In the genomic region with DNA sequence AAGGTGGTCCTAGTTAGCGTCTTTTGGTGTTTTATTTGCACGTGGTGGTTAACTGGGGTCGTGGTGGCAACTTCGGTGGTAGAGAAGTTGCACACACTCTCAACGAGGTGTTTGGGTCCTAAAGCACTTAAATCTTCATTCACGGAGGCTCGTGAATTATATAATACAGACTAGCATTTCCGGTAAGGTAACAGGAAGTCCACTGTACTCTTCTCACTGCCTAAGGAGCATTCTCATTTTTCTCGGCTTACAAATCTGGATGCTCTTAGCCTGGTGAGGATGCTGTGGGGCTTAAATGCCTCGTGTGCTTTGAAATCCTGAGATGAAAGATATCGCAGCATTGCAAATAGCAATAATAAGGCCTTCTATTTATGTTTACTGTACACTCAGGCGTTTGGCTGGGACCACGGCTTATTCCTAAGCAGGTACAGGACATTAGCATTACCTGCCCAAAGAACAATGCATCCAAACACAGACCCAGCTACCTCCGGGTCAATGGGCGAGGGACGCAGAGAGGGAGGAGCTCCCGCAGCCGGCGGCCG, we compare ENCODE assay signal across 1 cellular context.
TF ChIP-seq lines count a peak whose summit lies in the region.

No MANE protein-coding gene starts in this region.

TF ChIP-seq in HepG2, 621 proteins besides CTCF, POLR2A, EP300 and RAD21 (continued from another document and continues in another):
- TF ChIP-seq SOX5 (CRISPR knock-in tag; IDR thresholded peaks at IDR 0.05; ENCODE audit: borderline replicate concordance) (0 out of 2 replicates have a peak, but pooled peaks have one; percentile 6), ZNF224 (CRISPR knock-in tag; IDR thresholded peaks at IDR 0.05) (0 out of 2 replicates have a peak, but pooled peaks have one; percentile 26), GATAD2A (CRISPR knock-in tag; IDR thresholded peaks at IDR 0.05) (peak; percentile 33; the same call in 1 of the 2 replicates), MXI1 (IDR thresholded peaks at IDR 0.05; ENCODE audit: borderline replicate concordance, low read depth, low read length) (0 out of 3 replicates have a peak, but pooled peaks have one; percentile 37), MIXL1 (CRISPR knock-in tag; IDR thresholded peaks at IDR 0.05) (no peak), ZNF747 (CRISPR knock-in tag; IDR thresholded peaks at IDR 0.05; ENCODE audit: borderline replicate concordance) (0 out of 2 replicates have a peak, but pooled peaks have one; percentile 47), ARID2 (CRISPR knock-in tag; IDR thresholded peaks at IDR 0.05; ENCODE audit: borderline replicate concordance) (peak; percentile 52; the same call in 1 of the 2 replicates), YEATS2 (CRISPR knock-in tag; IDR thresholded peaks at IDR 0.05; ENCODE audit: borderline replicate concordance) (0 out of 2 replicates have a peak, but pooled peaks have one; percentile 17), PITX1 (CRISPR knock-in tag; IDR thresholded peaks at IDR 0.05) (0 out of 2 replicates have a peak, but pooled peaks have one; percentile 9), ISL2 (CRISPR knock-in tag; IDR thresholded peaks at IDR 0.05) (0 out of 2 replicates have a peak, but pooled peaks have one; percentile 14), TCF7 (IDR thresholded peaks at IDR 0.05; ENCODE audit: low read depth) (no peak), ZNF510 (CRISPR knock-in tag; IDR thresholded peaks at IDR 0.05; ENCODE audit: low read depth) (no peak), ZNF703 (CRISPR knock-in tag; IDR thresholded peaks at IDR 0.05; ENCODE audit: borderline replicate concordance) (0 out of 2 replicates have a peak, but pooled peaks have one; percentile 60), FOXP1 (IDR thresholded peaks at IDR 0.05) (no peak), FOXP1 (CRISPR knock-in tag; IDR thresholded peaks at IDR 0.05) (no peak), ZFP82 (CRISPR knock-in tag; IDR thresholded peaks at IDR 0.05; ENCODE audit: borderline replicate concordance) (peak; percentile 39; the same call in 1 of the 2 replicates), ZNF230 (CRISPR knock-in tag; IDR thresholded peaks at IDR 0.05) (0 out of 2 replicates have a peak, but pooled peaks have one; percentile 50), BORCS8-MEF2B (CRISPR knock-in tag; IDR thresholded peaks at IDR 0.05) (peak; percentile 26; the same call in 1 of the 2 replicates), FOXJ3 (CRISPR knock-in tag; IDR thresholded peaks at IDR 0.05; ENCODE audit: borderline replicate concordance) (0 out of 2 replicates have a peak, but pooled peaks have one; percentile 21), ZMYM4 (CRISPR knock-in tag; IDR thresholded peaks at IDR 0.05) (no peak), PHF21A (CRISPR knock-in tag; IDR thresholded peaks at IDR 0.05) (no peak), ETV5 (CRISPR knock-in tag; IDR thresholded peaks at IDR 0.05; ENCODE audit: borderline replicate concordance) (peak; percentile 54; the same call in 1 of the 2 replicates), AKAP8 (CRISPR knock-in tag; IDR thresholded peaks at IDR 0.05) (peak; percentile 65; the same call in 1 of the 2 replicates), ATM (IDR thresholded peaks at IDR 0.05; ENCODE audit: borderline replicate concordance) (no peak), MZF1 (CRISPR knock-in tag; IDR thresholded peaks at IDR 0.05; ENCODE audit: borderline replicate concordance) (no peak), MEIS1 (CRISPR knock-in tag; IDR thresholded peaks at IDR 0.05; ENCODE audit: borderline replicate concordance) (no peak), RFX3 (CRISPR knock-in tag; IDR thresholded peaks at IDR 0.05) (0 out of 2 replicates have a peak, but pooled peaks have one; percentile 14), MIER3 (CRISPR knock-in tag; IDR thresholded peaks at IDR 0.05; ENCODE audit: borderline replicate concordance) (no peak), JDP2 (CRISPR knock-in tag; IDR thresholded peaks at IDR 0.05; ENCODE audit: borderline replicate concordance) (no peak), JUND (CRISPR knock-in tag; IDR thresholded peaks at IDR 0.05) (0 out of 2 replicates have a peak, but pooled peaks have one; percentile 57), CENPX (CRISPR knock-in tag; IDR thresholded peaks at IDR 0.05) (no peak), KMT2B (CRISPR knock-in tag; IDR thresholded peaks at IDR 0.05) (peak; percentile 69; the same call in 1 of the 2 replicates)
- TF ChIP-seq, protein P1, sequence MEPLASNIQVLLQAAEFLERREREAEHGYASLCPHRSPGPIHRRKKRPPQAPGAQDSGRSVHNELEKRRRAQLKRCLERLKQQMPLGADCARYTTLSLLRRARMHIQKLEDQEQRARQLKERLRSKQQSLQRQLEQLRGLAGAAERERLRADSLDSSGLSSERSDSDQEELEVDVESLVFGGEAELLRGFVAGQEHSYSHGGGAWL (CRISPR knock-in tag; IDR thresholded peaks at IDR 0.05), result 0 out of 2 replicates have a peak, but pooled peaks have one; percentile 29
- TF ChIP-seq, protein P2, sequence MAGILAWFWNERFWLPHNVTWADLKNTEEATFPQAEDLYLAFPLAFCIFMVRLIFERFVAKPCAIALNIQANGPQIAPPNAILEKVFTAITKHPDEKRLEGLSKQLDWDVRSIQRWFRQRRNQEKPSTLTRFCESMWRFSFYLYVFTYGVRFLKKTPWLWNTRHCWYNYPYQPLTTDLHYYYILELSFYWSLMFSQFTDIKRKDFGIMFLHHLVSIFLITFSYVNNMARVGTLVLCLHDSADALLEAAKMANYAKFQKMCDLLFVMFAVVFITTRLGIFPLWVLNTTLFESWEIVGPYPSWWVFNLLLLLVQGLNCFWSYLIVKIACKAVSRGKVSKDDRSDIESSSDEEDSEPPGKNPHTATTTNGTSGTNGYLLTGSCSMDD (CRISPR knock-in tag; IDR thresholded peaks at IDR 0.05), result no peak
- TF ChIP-seq, protein P3, sequence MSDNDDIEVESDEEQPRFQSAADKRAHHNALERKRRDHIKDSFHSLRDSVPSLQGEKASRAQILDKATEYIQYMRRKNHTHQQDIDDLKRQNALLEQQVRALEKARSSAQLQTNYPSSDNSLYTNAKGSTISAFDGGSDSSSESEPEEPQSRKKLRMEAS (IDR thresholded peaks at IDR 0.05), result peak; percentile 18; the same call in 1 of the 2 replicates
- TF ChIP-seq, protein P4, sequence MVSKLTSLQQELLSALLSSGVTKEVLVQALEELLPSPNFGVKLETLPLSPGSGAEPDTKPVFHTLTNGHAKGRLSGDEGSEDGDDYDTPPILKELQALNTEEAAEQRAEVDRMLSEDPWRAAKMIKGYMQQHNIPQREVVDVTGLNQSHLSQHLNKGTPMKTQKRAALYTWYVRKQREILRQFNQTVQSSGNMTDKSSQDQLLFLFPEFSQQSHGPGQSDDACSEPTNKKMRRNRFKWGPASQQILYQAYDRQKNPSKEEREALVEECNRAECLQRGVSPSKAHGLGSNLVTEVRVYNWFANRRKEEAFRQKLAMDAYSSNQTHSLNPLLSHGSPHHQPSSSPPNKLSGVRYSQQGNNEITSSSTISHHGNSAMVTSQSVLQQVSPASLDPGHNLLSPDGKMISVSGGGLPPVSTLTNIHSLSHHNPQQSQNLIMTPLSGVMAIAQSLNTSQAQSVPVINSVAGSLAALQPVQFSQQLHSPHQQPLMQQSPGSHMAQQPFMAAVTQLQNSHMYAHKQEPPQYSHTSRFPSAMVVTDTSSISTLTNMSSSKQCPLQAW (CRISPR knock-in tag; IDR thresholded peaks at IDR 0.05), result no peak
- TF ChIP-seq, protein P5, sequence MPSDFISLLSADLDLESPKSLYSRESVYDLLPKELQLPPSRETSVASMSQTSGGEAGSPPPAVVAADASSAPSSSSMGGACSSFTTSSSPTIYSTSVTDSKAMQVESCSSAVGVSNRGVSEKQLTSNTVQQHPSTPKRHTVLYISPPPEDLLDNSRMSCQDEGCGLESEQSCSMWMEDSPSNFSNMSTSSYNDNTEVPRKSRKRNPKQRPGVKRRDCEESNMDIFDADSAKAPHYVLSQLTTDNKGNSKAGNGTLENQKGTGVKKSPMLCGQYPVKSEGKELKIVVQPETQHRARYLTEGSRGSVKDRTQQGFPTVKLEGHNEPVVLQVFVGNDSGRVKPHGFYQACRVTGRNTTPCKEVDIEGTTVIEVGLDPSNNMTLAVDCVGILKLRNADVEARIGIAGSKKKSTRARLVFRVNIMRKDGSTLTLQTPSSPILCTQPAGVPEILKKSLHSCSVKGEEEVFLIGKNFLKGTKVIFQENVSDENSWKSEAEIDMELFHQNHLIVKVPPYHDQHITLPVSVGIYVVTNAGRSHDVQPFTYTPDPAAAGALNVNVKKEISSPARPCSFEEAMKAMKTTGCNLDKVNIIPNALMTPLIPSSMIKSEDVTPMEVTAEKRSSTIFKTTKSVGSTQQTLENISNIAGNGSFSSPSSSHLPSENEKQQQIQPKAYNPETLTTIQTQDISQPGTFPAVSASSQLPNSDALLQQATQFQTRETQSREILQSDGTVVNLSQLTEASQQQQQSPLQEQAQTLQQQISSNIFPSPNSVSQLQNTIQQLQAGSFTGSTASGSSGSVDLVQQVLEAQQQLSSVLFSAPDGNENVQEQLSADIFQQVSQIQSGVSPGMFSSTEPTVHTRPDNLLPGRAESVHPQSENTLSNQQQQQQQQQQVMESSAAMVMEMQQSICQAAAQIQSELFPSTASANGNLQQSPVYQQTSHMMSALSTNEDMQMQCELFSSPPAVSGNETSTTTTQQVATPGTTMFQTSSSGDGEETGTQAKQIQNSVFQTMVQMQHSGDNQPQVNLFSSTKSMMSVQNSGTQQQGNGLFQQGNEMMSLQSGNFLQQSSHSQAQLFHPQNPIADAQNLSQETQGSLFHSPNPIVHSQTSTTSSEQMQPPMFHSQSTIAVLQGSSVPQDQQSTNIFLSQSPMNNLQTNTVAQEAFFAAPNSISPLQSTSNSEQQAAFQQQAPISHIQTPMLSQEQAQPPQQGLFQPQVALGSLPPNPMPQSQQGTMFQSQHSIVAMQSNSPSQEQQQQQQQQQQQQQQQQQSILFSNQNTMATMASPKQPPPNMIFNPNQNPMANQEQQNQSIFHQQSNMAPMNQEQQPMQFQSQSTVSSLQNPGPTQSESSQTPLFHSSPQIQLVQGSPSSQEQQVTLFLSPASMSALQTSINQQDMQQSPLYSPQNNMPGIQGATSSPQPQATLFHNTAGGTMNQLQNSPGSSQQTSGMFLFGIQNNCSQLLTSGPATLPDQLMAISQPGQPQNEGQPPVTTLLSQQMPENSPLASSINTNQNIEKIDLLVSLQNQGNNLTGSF (CRISPR knock-in tag; IDR thresholded peaks at IDR 0.05), result no peak
- TF ChIP-seq, protein P6, sequence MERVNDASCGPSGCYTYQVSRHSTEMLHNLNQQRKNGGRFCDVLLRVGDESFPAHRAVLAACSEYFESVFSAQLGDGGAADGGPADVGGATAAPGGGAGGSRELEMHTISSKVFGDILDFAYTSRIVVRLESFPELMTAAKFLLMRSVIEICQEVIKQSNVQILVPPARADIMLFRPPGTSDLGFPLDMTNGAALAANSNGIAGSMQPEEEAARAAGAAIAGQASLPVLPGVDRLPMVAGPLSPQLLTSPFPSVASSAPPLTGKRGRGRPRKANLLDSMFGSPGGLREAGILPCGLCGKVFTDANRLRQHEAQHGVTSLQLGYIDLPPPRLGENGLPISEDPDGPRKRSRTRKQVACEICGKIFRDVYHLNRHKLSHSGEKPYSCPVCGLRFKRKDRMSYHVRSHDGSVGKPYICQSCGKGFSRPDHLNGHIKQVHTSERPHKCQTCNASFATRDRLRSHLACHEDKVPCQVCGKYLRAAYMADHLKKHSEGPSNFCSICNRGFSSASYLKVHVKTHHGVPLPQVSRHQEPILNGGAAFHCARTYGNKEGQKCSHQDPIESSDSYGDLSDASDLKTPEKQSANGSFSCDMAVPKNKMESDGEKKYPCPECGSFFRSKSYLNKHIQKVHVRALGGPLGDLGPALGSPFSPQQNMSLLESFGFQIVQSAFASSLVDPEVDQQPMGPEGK (CRISPR knock-in tag; IDR thresholded peaks at IDR 0.05), result no peak
- TF ChIP-seq, protein P7, sequence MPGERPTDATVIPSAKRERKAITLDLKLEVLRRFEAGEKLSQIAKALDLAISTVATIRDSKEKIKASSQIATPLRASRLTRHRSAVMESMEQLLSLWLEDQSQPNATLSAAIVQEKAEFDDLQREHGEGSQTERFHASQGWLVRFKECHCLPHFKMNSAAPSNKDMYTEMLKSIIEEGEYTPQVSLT (CRISPR knock-in tag; IDR thresholded peaks at IDR 0.05; ENCODE audit: borderline replicate concordance, low read depth), result no peak
- TF ChIP-seq, protein P8, sequence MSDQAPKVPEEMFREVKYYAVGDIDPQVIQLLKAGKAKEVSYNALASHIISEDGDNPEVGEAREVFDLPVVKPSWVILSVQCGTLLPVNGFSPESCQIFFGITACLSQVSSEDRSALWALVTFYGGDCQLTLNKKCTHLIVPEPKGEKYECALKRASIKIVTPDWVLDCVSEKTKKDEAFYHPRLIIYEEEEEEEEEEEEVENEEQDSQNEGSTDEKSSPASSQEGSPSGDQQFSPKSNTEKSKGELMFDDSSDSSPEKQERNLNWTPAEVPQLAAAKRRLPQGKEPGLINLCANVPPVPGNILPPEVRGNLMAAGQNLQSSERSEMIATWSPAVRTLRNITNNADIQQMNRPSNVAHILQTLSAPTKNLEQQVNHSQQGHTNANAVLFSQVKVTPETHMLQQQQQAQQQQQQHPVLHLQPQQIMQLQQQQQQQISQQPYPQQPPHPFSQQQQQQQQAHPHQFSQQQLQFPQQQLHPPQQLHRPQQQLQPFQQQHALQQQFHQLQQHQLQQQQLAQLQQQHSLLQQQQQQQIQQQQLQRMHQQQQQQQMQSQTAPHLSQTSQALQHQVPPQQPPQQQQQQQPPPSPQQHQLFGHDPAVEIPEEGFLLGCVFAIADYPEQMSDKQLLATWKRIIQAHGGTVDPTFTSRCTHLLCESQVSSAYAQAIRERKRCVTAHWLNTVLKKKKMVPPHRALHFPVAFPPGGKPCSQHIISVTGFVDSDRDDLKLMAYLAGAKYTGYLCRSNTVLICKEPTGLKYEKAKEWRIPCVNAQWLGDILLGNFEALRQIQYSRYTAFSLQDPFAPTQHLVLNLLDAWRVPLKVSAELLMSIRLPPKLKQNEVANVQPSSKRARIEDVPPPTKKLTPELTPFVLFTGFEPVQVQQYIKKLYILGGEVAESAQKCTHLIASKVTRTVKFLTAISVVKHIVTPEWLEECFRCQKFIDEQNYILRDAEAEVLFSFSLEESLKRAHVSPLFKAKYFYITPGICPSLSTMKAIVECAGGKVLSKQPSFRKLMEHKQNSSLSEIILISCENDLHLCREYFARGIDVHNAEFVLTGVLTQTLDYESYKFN (CRISPR knock-in tag; conservative IDR thresholded peaks at IDR 0.05), result 0 out of 2 replicates have a peak, but pooled peaks have one; percentile 32
- TF ChIP-seq, protein P9, sequence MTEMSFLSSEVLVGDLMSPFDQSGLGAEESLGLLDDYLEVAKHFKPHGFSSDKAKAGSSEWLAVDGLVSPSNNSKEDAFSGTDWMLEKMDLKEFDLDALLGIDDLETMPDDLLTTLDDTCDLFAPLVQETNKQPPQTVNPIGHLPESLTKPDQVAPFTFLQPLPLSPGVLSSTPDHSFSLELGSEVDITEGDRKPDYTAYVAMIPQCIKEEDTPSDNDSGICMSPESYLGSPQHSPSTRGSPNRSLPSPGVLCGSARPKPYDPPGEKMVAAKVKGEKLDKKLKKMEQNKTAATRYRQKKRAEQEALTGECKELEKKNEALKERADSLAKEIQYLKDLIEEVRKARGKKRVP (CRISPR knock-in tag; IDR thresholded peaks at IDR 0.05), result 0 out of 4 replicates have a peak, but pooled peaks of 1 of the 2 experiments have one; percentile 29
- TF ChIP-seq, protein P10, sequence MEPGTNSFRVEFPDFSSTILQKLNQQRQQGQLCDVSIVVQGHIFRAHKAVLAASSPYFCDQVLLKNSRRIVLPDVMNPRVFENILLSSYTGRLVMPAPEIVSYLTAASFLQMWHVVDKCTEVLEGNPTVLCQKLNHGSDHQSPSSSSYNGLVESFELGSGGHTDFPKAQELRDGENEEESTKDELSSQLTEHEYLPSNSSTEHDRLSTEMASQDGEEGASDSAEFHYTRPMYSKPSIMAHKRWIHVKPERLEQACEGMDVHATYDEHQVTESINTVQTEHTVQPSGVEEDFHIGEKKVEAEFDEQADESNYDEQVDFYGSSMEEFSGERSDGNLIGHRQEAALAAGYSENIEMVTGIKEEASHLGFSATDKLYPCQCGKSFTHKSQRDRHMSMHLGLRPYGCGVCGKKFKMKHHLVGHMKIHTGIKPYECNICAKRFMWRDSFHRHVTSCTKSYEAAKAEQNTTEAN (CRISPR knock-in tag; conservative IDR thresholded peaks at IDR 0.05), result 0 out of 2 replicates have a peak, but pooled peaks have one; percentile 3
